8 cellular contexts compared by ENCODE assay signal in genomic region chr1:112614460-112615065, GRCh38. TPM values are rescaled to one million over a fixed set of nuclear protein-coding genes. Genes with fewer than 3 reads are reported as not detected.
A peak's percentile ranks its signal among the peaks of the same experiment; 100 is the strongest.
DNase-seq lines count a peak whose midpoint lies in the region; ATAC-seq and TF ChIP-seq lines count a peak whose summit lies in the region.

No MANE protein-coding gene starts in this region.

- no peaks in the 10 kb centered on the region for H3K27me3 ChIP-seq in brain microvascular endothelial cell (replicated peaks)
- H3K27me3 ChIP-seq in naive thymus-derived CD4-positive, alpha-beta T cell (ENCODE audit: control insufficient read depth in 2 of 2, insufficient read depth in 2 of 2, low read length in 2 of 2): no peaks in the 10 kb centered on the region

- no peaks in the 10 kb centered on the region for H3K9me3 ChIP-seq in naive thymus-derived CD4-positive, alpha-beta T cell (ENCODE audit: control insufficient read depth in 2 of 3, low read length in 3 of 3)

- intact Hi-C loops in naive thymus-derived CD4-positive, alpha-beta T cell (cut with micrococcal nuclease): loop anchor here (1.0 to 10.0 kb wide), 7 partner anchors 112 to 1000 kb away; partner anchors contain the start of genes MAGI3 (in 1 of the 2) and RAP1A (in 1 of the 2)

- DNase-seq in NOMO-1 treated with DMSO at 0.1 percent for 48 hours (lab: John Stamatoyannopoulos, UW; ENCODE audit: unreplicated experiment) (peak; percentile 32), NOMO-1 (lab: John Stamatoyannopoulos, UW; ENCODE audit: unreplicated experiment in 2 of 2) (no peak), NCI-H1694 (lab: John Stamatoyannopoulos, UW) (peak; percentile 27), brain microvascular endothelial cell (peak; percentile 54), amniotic stem cell (lab: John Stamatoyannopoulos, UW) (no peak)
- peak in 5 of 9 donors; percentile 9 to 46 (median 33) for DNase-seq in naive thymus-derived CD4-positive, alpha-beta T cell

- H3K36me3 Mint-ChIP-seq in naive thymus-derived CD4-positive, alpha-beta T cell: peaks cover 0 to 28% (median 11%) of the 10 kb centered on the region in 5 donors

- in situ Hi-C loops in brain microvascular endothelial cell (cut with HindIII; ENCODE audit: low pct_ligation_motif_present, low sequenced_read_pairs): loop anchor here (10.0 to 25.0 kb wide), 2 partner anchors 127 to 220 kb away; partner anchors contain the start of gene CTTNBP2NL

- CTCF ChIA-PET in naive thymus-derived CD4-positive, alpha-beta T cell (lab: Charles Lee): interaction anchor here (0.6 to 1.7 kb wide), 5 partner anchors 35 to 225 kb away, joined by 3 to 5 read pairs (median 4); partner anchors contain the start of gene WNT2B

- no peak overlapping the region for H3K4me3 ChIP-seq in brain microvascular endothelial cell (ENCODE audit: low read depth, low read length)
- no peak overlapping the region for H3K4me3 ChIP-seq in naive thymus-derived CD4-positive, alpha-beta T cell (ENCODE audit: low read length)

- peaks cover 10 to 35% (median 14%) of the 10 kb centered on the region in 7 donors for H3K4me1 Mint-ChIP-seq in naive thymus-derived CD4-positive, alpha-beta T cell

- H3K27ac Mint-ChIP-seq in naive thymus-derived CD4-positive, alpha-beta T cell: peak overlapping the region in 4 of 9 donors; percentile 49 to 87 (median 68)

- H3K27me3 Mint-ChIP-seq in naive thymus-derived CD4-positive, alpha-beta T cell: peaks cover 0 to 1% (median 0%) of the 10 kb centered on the region in 5 donors

- H3K4me1 ChIP-seq in naive thymus-derived CD4-positive, alpha-beta T cell (ENCODE audit: control insufficient read depth in 2 of 2, insufficient read depth in 2 of 2, low read length in 2 of 2): peaks cover 8 to 11% of the 10 kb centered on the region in 2 donors

- POLR2A ChIA-PET in naive thymus-derived CD4-positive, alpha-beta T cell (lab: Charles Lee): interaction anchor here (1.0 to 7.0 kb wide), 2 partner anchors 12 to 59 kb away, joined by 3 to 76 read pairs; partner anchors contain the start of gene MOV10

- ATAC-seq in naive thymus-derived CD4-positive, alpha-beta T cell: no peak
- ATAC-seq in HG02973 (IDR thresholded peaks at IDR 0.05; ENCODE audit: unreplicated experiment) (no peak), HG03135 (IDR thresholded peaks at IDR 0.05; ENCODE audit: unreplicated experiment) (no peak)

- no peak overlapping the region for H3K27ac ChIP-seq in brain microvascular endothelial cell
- no peak overlapping the region for H3K27ac ChIP-seq in naive thymus-derived CD4-positive, alpha-beta T cell (ENCODE audit: low read depth, low read length)

- TF ChIP-seq CTCF in brain microvascular endothelial cell (IDR thresholded peaks at IDR 0.05; ENCODE audit: low read depth, low read length, missing control alignments): peak; percentile 77

- peak overlapping the region in 1 of 10 donors; percentile 30 for H3K4me3 Mint-ChIP-seq in naive thymus-derived CD4-positive, alpha-beta T cell

- H3K9me3 Mint-ChIP-seq in naive thymus-derived CD4-positive, alpha-beta T cell: peaks cover 0 to 4% (median 0%) of the 10 kb centered on the region in 11 donors

- H3K36me3 ChIP-seq in brain microvascular endothelial cell (replicated peaks): peaks cover 7% of the 10 kb centered on the region
- H3K36me3 ChIP-seq in naive thymus-derived CD4-positive, alpha-beta T cell (ENCODE audit: control insufficient read depth in 2 of 3, insufficient read depth in 3 of 3, low read length in 3 of 3): peaks cover 0 to 34% (median 0%) of the 10 kb centered on the region in 3 experiments

RNA-seq across cellular contexts. Expression of gene ST7L, which starts 4.4 kb away (rescaled TPM):
- 10 to 100 TPM; 15.7 to 26.8 (median 24.8) TPM for total RNA-seq in naive thymus-derived CD4-positive, alpha-beta T cell
- 10 to 100 TPM; 14.0 to 14.2 TPM for polyA plus RNA-seq in naive thymus-derived CD4-positive, alpha-beta T cell

RNA-seq across cellular contexts. Expression of gene CAPZA1, which starts 5.1 kb away (rescaled TPM):
- 100 to 1,000 TPM; 114 to 237 (median 143) TPM for total RNA-seq in naive thymus-derived CD4-positive, alpha-beta T cell
- 100 to 1,000 TPM; 114 to 135 TPM for polyA plus RNA-seq in naive thymus-derived CD4-positive, alpha-beta T cell

RNA-seq across cellular contexts. Expression of gene MOV10, which starts 59.9 kb away (rescaled TPM):
- total RNA-seq in naive thymus-derived CD4-positive, alpha-beta T cell: 100 to 1,000 TPM in 1 of 5 experiments, 10 to 100 TPM in 4; 85.5 to 126 (median 90.1) TPM
- 10 to 100 TPM; 26.1 to 55.9 TPM for polyA plus RNA-seq in naive thymus-derived CD4-positive, alpha-beta T cell

Comparison
In these comparisons a context has a peak if more than half of its experiments do, and no peak if none do; other contexts are left out.
1. DNase-seq: peak in NOMO-1 treated with DMSO at 0.1 percent for 48 hours (single experiment), NCI-H1694 (single experiment), brain microvascular endothelial cell (single experiment) and naive thymus-derived CD4-positive, alpha-beta T cell (5 of 9); none in NOMO-1 (0 of 2) and amniotic stem cell (single experiment).